Comparison of ENCODE assay signal across 25 cellular contexts in genomic region chr4:83339573-83339972, GRCh38. TPM values are rescaled to one million over a fixed set of nuclear protein-coding genes. Genes with fewer than 3 reads are reported as not detected.
DNase-seq lines count a peak whose midpoint lies in the region; ATAC-seq and TF ChIP-seq lines count a peak whose summit lies in the region.
"Had no signal": no experiment of that assay in that cellular context is flagged by ENCODE, and none has a peak within 500 bp of the region (broad histone marks: within the 10 kb centered on the region; RNA-seq: fewer than 3 reads in every experiment).

No MANE protein-coding gene starts in this region.

- H2BK5ac ChIP-seq in neuronal stem cell (ENCODE audit: low read length), result no peak overlapping the region

- H3K27me3 Mint-ChIP-seq in activated CD4-positive, alpha-beta T cell treated with anti-CD3 and anti-CD28 coated beads, Interleukin-2, amount 10 ng/mL, durations not matched to agents 24 days and 14 days, result peaks cover 32% of the 10 kb centered on the region
- H3K27me3 Mint-ChIP-seq in activated naive CD8-positive, alpha-beta T cell, result no peaks in the 10 kb centered on the region
- H3K27me3 Mint-ChIP-seq in activated naive CD8-positive, alpha-beta T cell treated with anti-CD3 and anti-CD28 coated beads for 36 hours, result peaks cover 30% of the 10 kb centered on the region
- peaks cover 30% of the 10 kb centered on the region for H3K27me3 Mint-ChIP-seq in WTC11 (ENCODE audit: low read depth)

- H3K9me3 ChIP-seq in neuronal stem cell (replicated peaks in 1 of 2; ENCODE audit: control insufficient read depth in 2 of 2, insufficient read depth in 1 of 2, low read depth in 1 of 2, low read length in 2 of 2) (no peaks in the 10 kb centered on the region), vagina (no peaks in the 10 kb centered on the region)
- H3K9me3 ChIP-seq: BE2C had no signal

- H3K79me1 ChIP-seq in neuronal stem cell (ENCODE audit: low read depth, low read length), result no peaks in the 10 kb centered on the region

- H3K4me3 ChIP-seq in neuronal stem cell (ENCODE audit: low read length in 2 of 2) (no peak overlapping the region), vagina (no peak overlapping the region)
- H3K4me3 ChIP-seq: BLaER1, GM12878 had no signal

- peak overlapping the region; percentile 8 for H3K23ac ChIP-seq in neuronal stem cell (ENCODE audit: low read depth, low read length, poor library complexity)

- no peak overlapping the region for H3K4me3 Mint-ChIP-seq in activated CD4-positive, alpha-beta T cell treated with anti-CD3 and anti-CD28 coated beads, Interleukin-2, amount 10 ng/mL, durations not matched to agents 24 days and 14 days
- H3K4me3 Mint-ChIP-seq in activated naive CD8-positive, alpha-beta T cell, result peak overlapping the region; percentile 18
- H3K4me3 Mint-ChIP-seq in activated naive CD8-positive, alpha-beta T cell treated with anti-CD3 and anti-CD28 coated beads for 36 hours, result no peak overlapping the region
- H3K4me3 Mint-ChIP-seq in WTC11, result no peak overlapping the region
- H3K4me3 Mint-ChIP-seq: CD14-positive monocyte; CD4-positive, alpha-beta memory T cell had no signal

- H3K36me3 ChIP-seq in neuronal stem cell (replicated peaks in 1 of 2; ENCODE audit: control insufficient read depth in 2 of 2, insufficient read depth in 2 of 2, low read length in 2 of 2) (no peaks in the 10 kb centered on the region), vagina (no peaks in the 10 kb centered on the region)
- H3K36me3 ChIP-seq: BE2C, BLaER1 had no signal

- H2BK15ac ChIP-seq in neuronal stem cell (ENCODE audit: low read length), result no peak overlapping the region

- H3K36me3 Mint-ChIP-seq in activated CD4-positive, alpha-beta T cell treated with anti-CD3 and anti-CD28 coated beads, Interleukin-2, amount 10 ng/mL, durations not matched to agents 24 days and 14 days (ENCODE audit: low read depth), result peaks cover 3% of the 10 kb centered on the region
- no peaks in the 10 kb centered on the region for H3K36me3 Mint-ChIP-seq in activated naive CD8-positive, alpha-beta T cell
- H3K36me3 Mint-ChIP-seq in activated naive CD8-positive, alpha-beta T cell treated with anti-CD3 and anti-CD28 coated beads for 36 hours, result peaks cover 15% of the 10 kb centered on the region
- H3K36me3 Mint-ChIP-seq in WTC11, result no peaks in the 10 kb centered on the region
- H3K36me3 Mint-ChIP-seq: CD14-positive monocyte; CD4-positive, CD25-positive, alpha-beta regulatory T cell had no signal

- no peak for DNase-seq in activated CD4-positive, alpha-beta T cell treated with anti-CD3 and anti-CD28 coated beads, Interleukin-2, amount 10 ng/mL, durations not matched to agents 24 days and 14 days
- no peak for DNase-seq in activated CD4-positive, alpha-beta T cell treated with anti-CD3 and anti-CD28 coated beads, Interleukin-2, amount 50 U/mL, for 1 hour
- DNase-seq in activated naive CD8-positive, alpha-beta T cell treated with anti-CD3 and anti-CD28 coated beads for 36 hours, result no peak
- DNase-seq in WTC11 (ENCODE audit: low spot score) (no peak), neuronal stem cell (ENCODE audit: low spot score) (no peak), vagina (ENCODE audit: extremely low spot score in 2 of 2) (no peak)
- DNase-seq: 8988T; ACHN; BE2C; C1 segment of cervical spinal cord; CD4-positive, alpha-beta memory T cell; CD4-positive, CD25-positive, alpha-beta regulatory T cell; CD8-positive, alpha-beta memory T cell; COR-L47; DMS 273 treated with DMSO at 0.1 percent for 48 hours; DMS153; DMS53; DMS79; DND-41; EL; GDM1 had no signal

- no peak overlapping the region for H2BK12ac ChIP-seq in neuronal stem cell (ENCODE audit: low read length)

- no peak overlapping the region for H4K91ac ChIP-seq in neuronal stem cell (ENCODE audit: low read depth, low read length, poor library complexity)

- H3K4me2 ChIP-seq in neuronal stem cell (ENCODE audit: insufficient read depth, low read length, poor library complexity, severe bottlenecking), result no peak overlapping the region
- H3K4me2 ChIP-seq: BLaER1 had no signal

- H3K4ac ChIP-seq in neuronal stem cell (ENCODE audit: low read length), result no peak overlapping the region

- intact Hi-C loops in activated CD4-positive, alpha-beta T cell treated with anti-CD3 and anti-CD28 coated beads, Interleukin-2, amount 10 ng/mL, durations not matched to agents 24 days and 14 days (cut with micrococcal nuclease), result no loop called here
- intact Hi-C loops in vagina (cut with DNase I), result no loop called here

- POLR2A ChIA-PET in WTC11 (lab: Charles Lee), result no interaction called here

- H4K8ac ChIP-seq in neuronal stem cell (ENCODE audit: low read depth, low read length), result no peak overlapping the region

- peaks cover 37% of the 10 kb centered on the region for H3K4me1 Mint-ChIP-seq in activated CD4-positive, alpha-beta T cell treated with anti-CD3 and anti-CD28 coated beads, Interleukin-2, amount 10 ng/mL, durations not matched to agents 24 days and 14 days
- peaks cover 36% of the 10 kb centered on the region for H3K4me1 Mint-ChIP-seq in activated naive CD8-positive, alpha-beta T cell (ENCODE audit: low read depth)
- H3K4me1 Mint-ChIP-seq in activated naive CD8-positive, alpha-beta T cell treated with anti-CD3 and anti-CD28 coated beads for 36 hours, result peaks cover 29% of the 10 kb centered on the region
- H3K4me1 Mint-ChIP-seq in WTC11, result peaks cover 6% of the 10 kb centered on the region

- peaks cover 20% of the 10 kb centered on the region for H3K9me3 Mint-ChIP-seq in activated CD4-positive, alpha-beta T cell treated with anti-CD3 and anti-CD28 coated beads, Interleukin-2, amount 10 ng/mL, durations not matched to agents 24 days and 14 days
- H3K9me3 Mint-ChIP-seq in activated naive CD8-positive, alpha-beta T cell (ENCODE audit: low read depth), result peaks cover 6% of the 10 kb centered on the region
- peaks cover 15% of the 10 kb centered on the region for H3K9me3 Mint-ChIP-seq in activated naive CD8-positive, alpha-beta T cell treated with anti-CD3 and anti-CD28 coated beads for 36 hours
- peaks cover 8% of the 10 kb centered on the region; the same call in 1 of the 2 replicates for H3K9me3 Mint-ChIP-seq in WTC11

- CTCF ChIA-PET in WTC11 (lab: Charles Lee), result no interaction called here

- no peak overlapping the region for H3K18ac ChIP-seq in neuronal stem cell (ENCODE audit: low read length)

- no CpG with 5 or more reads among the region's 6 CpGs for WGBS in neuronal stem cell (ENCODE audit: extremely low coverage in 2 of 2, insufficient read length in 2 of 2, insufficient replicate concordance in 1 of 2), 2 donors

- no peak overlapping the region for H3K27ac ChIP-seq in neuronal stem cell (replicated peaks; ENCODE audit: low read length)
- no peak overlapping the region for H3K27ac ChIP-seq in vagina
- H3K27ac ChIP-seq: BLaER1 had no signal

- TF ChIP-seq CTCF in WTC11 (IDR thresholded peaks at IDR 0.05) (no peak), vagina (IDR thresholded peaks at IDR 0.05) (no peak)

- H3K27me3 ChIP-seq in neuronal stem cell (ENCODE audit: control insufficient read depth in 3 of 3, insufficient read depth in 3 of 3, low read depth in 1 of 3, low read length in 3 of 3), result peaks cover 0 to 18% (median 14%) of the 10 kb centered on the region in 3 experiments
- H3K27me3 ChIP-seq in vagina, result no peaks in the 10 kb centered on the region
- H3K27me3 ChIP-seq: BLaER1 had no signal

- peaks cover 0 to 2% of the 10 kb centered on the region in 2 donors for H3K4me1 ChIP-seq in neuronal stem cell (ENCODE audit: control insufficient read depth in 2 of 2, insufficient read depth in 1 of 2, low read depth in 1 of 2, low read length in 2 of 2)
- peaks cover 12% of the 10 kb centered on the region for H3K4me1 ChIP-seq in vagina
- H3K4me1 ChIP-seq: BE2C had no signal

- H3K9ac ChIP-seq in neuronal stem cell (ENCODE audit: low read depth, low read length, poor library complexity), result no peak overlapping the region
- H3K9ac ChIP-seq: BLaER1 had no signal

- no peak overlapping the region for H2AK5ac ChIP-seq in neuronal stem cell (ENCODE audit: low read depth, low read length)

- no peak for TF ChIP-seq POLR2A in vagina (IDR thresholded peaks at IDR 0.05)

- no peak for ATAC-seq in WTC11
- ATAC-seq: GM12878 had no signal

- H2BK120ac ChIP-seq in neuronal stem cell (ENCODE audit: low read depth, low read length), result no peak overlapping the region

- H2AFZ ChIP-seq in neuronal stem cell (ENCODE audit: low read length), result no peak overlapping the region

- peak overlapping the region; percentile 12 for H3K27ac Mint-ChIP-seq in activated CD4-positive, alpha-beta T cell treated with anti-CD3 and anti-CD28 coated beads, Interleukin-2, amount 10 ng/mL, durations not matched to agents 24 days and 14 days
- H3K27ac Mint-ChIP-seq in activated naive CD8-positive, alpha-beta T cell, result peak overlapping the region; percentile 11
- H3K27ac Mint-ChIP-seq in activated naive CD8-positive, alpha-beta T cell treated with anti-CD3 and anti-CD28 coated beads for 36 hours, result no peak overlapping the region
- H3K27ac Mint-ChIP-seq in WTC11, result no peak overlapping the region
- H3K27ac Mint-ChIP-seq: CD14-positive monocyte; CD4-positive, alpha-beta memory T cell; CD8-positive, alpha-beta memory T cell had no signal

- no peak overlapping the region for H3K14ac ChIP-seq in neuronal stem cell (ENCODE audit: low read length)

TF ChIP-seq in WTC11, 78 proteins besides CTCF, POLR2A, EP300 and RAD21:
- TF ChIP-seq HMGA2 (CRISPR knock-in tag; IDR thresholded peaks at IDR 0.05) (peak; percentile 92), OVOL2 (CRISPR knock-in tag; IDR thresholded peaks at IDR 0.05; ENCODE audit: borderline replicate concordance) (no peak)

RNA-seq across cellular contexts. Expression of gene HPSE, which starts 4.9 kb away (rescaled TPM):
- total RNA-seq in activated CD4-positive, alpha-beta T cell treated with anti-CD3 and anti-CD28 coated beads, Interleukin-2, amount 10 ng/mL, durations not matched to agents 24 days and 14 days, result 17.7 and 19.8 TPM in 2 replicates
- 1 to 10 TPM; 6.5 to 7.8 TPM for total RNA-seq in activated naive CD8-positive, alpha-beta T cell treated with anti-CD3 and anti-CD28 coated beads for 36 hours
- total RNA-seq in WTC11 (2021) (3.0 to 3.8 TPM (median 3.7 TPM) in 3 replicates), vagina (1.7 TPM)
- polyA plus RNA-seq in neuronal stem cell (2013, experiment 1 of 2), result 0.14 TPM
- polyA plus RNA-seq in neuronal stem cell (2013, experiment 2 of 2), result 0.12 TPM

RNA-seq across cellular contexts. Expression of gene COQ2, which starts 55.0 kb away (rescaled TPM):
- 20.5 and 20.7 TPM in 2 replicates for total RNA-seq in activated CD4-positive, alpha-beta T cell treated with anti-CD3 and anti-CD28 coated beads, Interleukin-2, amount 10 ng/mL, durations not matched to agents 24 days and 14 days
- 10 to 100 TPM; 24.8 to 25.1 TPM for total RNA-seq in activated naive CD8-positive, alpha-beta T cell treated with anti-CD3 and anti-CD28 coated beads for 36 hours
- 20.5 to 22.8 TPM (median 21.6 TPM) in 3 replicates for total RNA-seq in WTC11 (2021)
- polyA plus RNA-seq in neuronal stem cell (2013, experiment 1 of 2), result 18.2 TPM
- polyA plus RNA-seq in neuronal stem cell (2013, experiment 2 of 2), result 17.5 TPM
- 4.2 TPM for total RNA-seq in vagina

Comparison
In these comparisons a context has a peak if more than half of its experiments do, and no peak if none do; other contexts are left out.
1. H3K27ac Mint-ChIP-seq: peak in activated CD4-positive, alpha-beta T cell treated with anti-CD3 and anti-CD28 coated beads, Interleukin-2, amount 10 ng/mL, durations not matched to agents 24 days and 14 days (single experiment) and activated naive CD8-positive, alpha-beta T cell (single experiment); none in activated naive CD8-positive, alpha-beta T cell treated with anti-CD3 and anti-CD28 coated beads for 36 hours (single experiment) and WTC11 (single experiment).